Comparison of ENCODE assay signal across 8 cellular contexts in genomic region chr4:17817027-17817426, GRCh38. TPM values are rescaled to one million over a fixed set of nuclear protein-coding genes. Genes with fewer than 3 reads are reported as not detected.
DNase-seq lines count a peak whose midpoint lies in the region; ATAC-seq and TF ChIP-seq lines count a peak whose summit lies in the region.

No MANE protein-coding gene starts in this region.

- no peak overlapping the region for H3K56ac ChIP-seq in mesendoderm (ENCODE audit: low read length)

- H4K8ac ChIP-seq in mesendoderm (ENCODE audit: low read depth, low read length): no peak overlapping the region

- peaks cover 20% of the 10 kb centered on the region for H3K79me2 ChIP-seq in mesendoderm (ENCODE audit: control insufficient read depth, insufficient read depth, low read length)

- peak; percentile 75 for ATAC-seq in GM19025 (IDR thresholded peaks at IDR 0.05; ENCODE audit: low read depth, unreplicated experiment)
- peak; percentile 83 for ATAC-seq in HG03175 (IDR thresholded peaks at IDR 0.05; ENCODE audit: unreplicated experiment)
- ATAC-seq in HG02970 (IDR thresholded peaks at IDR 0.05; ENCODE audit: low FRiP score, unreplicated experiment): no peak

- no peak overlapping the region for H3K4me2 ChIP-seq in mesendoderm (ENCODE audit: low read length)

- no peak overlapping the region for H2BK120ac ChIP-seq in mesendoderm (ENCODE audit: low read depth, low read length)

- no peak overlapping the region for H3K18ac ChIP-seq in mesendoderm (ENCODE audit: low read length)

- no peak overlapping the region for H2AK5ac ChIP-seq in mesendoderm (ENCODE audit: low read length)

- H3K4ac ChIP-seq in mesendoderm (ENCODE audit: low read depth, low read length): no peak overlapping the region

- H3K4me1 ChIP-seq in mesendoderm (ENCODE audit: control insufficient read depth, low read depth, low read length): no peaks in the 10 kb centered on the region

- H3K36me3 ChIP-seq in mesendoderm (ENCODE audit: control insufficient read depth, insufficient read depth, low read length): no peaks in the 10 kb centered on the region

- WGBS in mesendoderm (ENCODE audit: extremely low coverage, insufficient coverage, low lambda C conversion rate): no CpG with 5 or more reads among the region's 5 CpGs

- peak; percentile 61 for TF ChIP-seq CTCF in choroid plexus epithelial cell (conservative IDR thresholded peaks at IDR 0.05; ENCODE audit: low read depth, low read length)

- no peaks in the 10 kb centered on the region for H3K27me3 ChIP-seq in mesendoderm (ENCODE audit: insufficient read depth, low read length, poor library complexity)

- DNase-seq in DMS79 (lab: John Stamatoyannopoulos, UW): peak; percentile 2
- DNase-seq in OCI-M1 (lab: John Stamatoyannopoulos, UW): peak; percentile 68
- DNase-seq in choroid plexus epithelial cell (ENCODE audit: low read depth): peak; percentile 91
- peak; percentile 53 for DNase-seq in mesendoderm
- no peak for DNase-seq in activated CD8-positive, alpha-beta memory T cell treated with anti-CD3 and anti-CD28 coated beads, Interleukin-2, amount 50 U/mL, for 48 hours

- no peak overlapping the region for H3K23ac ChIP-seq in mesendoderm (ENCODE audit: low read length)

- H3K4me3 ChIP-seq in choroid plexus epithelial cell (ENCODE audit: low read depth, low read length) (no peak overlapping the region), mesendoderm (ENCODE audit: low read length) (no peak overlapping the region)

- H3K9ac ChIP-seq in mesendoderm (ENCODE audit: low read length): no peak overlapping the region

- no peaks in the 10 kb centered on the region for H3K79me1 ChIP-seq in mesendoderm (ENCODE audit: low read length)

- H2BK5ac ChIP-seq in mesendoderm (ENCODE audit: low read length): no peak overlapping the region

- no peak overlapping the region for H3K27ac ChIP-seq in mesendoderm (ENCODE audit: low read depth, low read length)

- no peak overlapping the region for H2BK15ac ChIP-seq in mesendoderm (replicated peaks; ENCODE audit: low read depth)

- H4K5ac ChIP-seq in mesendoderm (ENCODE audit: low read length): no peak overlapping the region

RNA-seq across cellular contexts. Expression of gene NCAPG, which starts 6.2 kb away (rescaled TPM):
- polyA plus RNA-seq in mesendoderm (2013, experiment 1 of 2): 40.2 TPM
- 38.9 TPM for polyA plus RNA-seq in mesendoderm (2013, experiment 2 of 2)

RNA-seq across cellular contexts. Expression of gene DCAF16, which starts 6.5 kb away (rescaled TPM):
- polyA plus RNA-seq in mesendoderm (2013, experiment 1 of 2): 32.1 TPM
- 31.2 TPM for polyA plus RNA-seq in mesendoderm (2013, experiment 2 of 2)

RNA-seq across cellular contexts. Expression of gene FAM184B, which starts 35.6 kb away (rescaled TPM):
- polyA plus RNA-seq in mesendoderm (2013, experiment 1 of 2): 0.14 TPM
- polyA plus RNA-seq in mesendoderm (2013, experiment 2 of 2): 0.17 TPM
